14 cellular contexts compared by ENCODE assay signal in the genomic region with DNA sequence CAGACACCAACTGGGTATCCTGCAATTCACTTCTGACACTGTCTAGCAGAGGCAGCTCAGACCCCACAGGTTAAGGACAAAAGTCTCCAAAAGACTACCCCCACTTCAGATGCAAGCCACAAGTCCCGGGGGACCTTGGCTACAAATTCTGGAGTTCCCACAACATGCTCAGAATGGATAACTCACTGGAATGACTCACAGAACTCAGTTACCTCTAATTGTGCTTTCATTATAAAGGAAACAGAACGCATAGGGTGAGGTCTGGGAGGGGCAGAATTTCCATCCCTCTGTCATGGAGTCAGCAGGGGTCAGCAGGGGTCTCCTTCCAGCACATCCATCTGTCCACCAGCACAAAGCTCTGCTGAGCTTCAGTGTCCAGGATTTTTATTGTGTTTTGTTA.
DNase-seq lines count a peak whose midpoint lies in the region; ATAC-seq, FAIRE-seq and TF ChIP-seq lines count a peak whose summit lies in the region.
"Had no signal": no experiment of that assay in that cellular context is flagged by ENCODE, and none has a peak within 500 bp of the region (broad histone marks: within the 10 kb centered on the region; RNA-seq: fewer than 3 reads in every experiment).

No MANE protein-coding gene starts in this region.

- no peak overlapping the region for H3K4me3 ChIP-seq in bronchial epithelial cell (ENCODE audit: low read depth, low read length)
- no peak overlapping the region for H3K4me3 ChIP-seq in naive thymus-derived CD4-positive, alpha-beta T cell (ENCODE audit: low read length)

- no peaks in the 10 kb centered on the region for H3K9me3 ChIP-seq in naive thymus-derived CD4-positive, alpha-beta T cell (ENCODE audit: control insufficient read depth in 2 of 3, low read length in 3 of 3)

- no peak for TF ChIP-seq CTCF in bronchial epithelial cell (IDR thresholded peaks at IDR 0.05; ENCODE audit: insufficient read depth, low read length, severe bottlenecking)

- peak; percentile 24 for DNase-seq in activated effector memory CD4-positive, alpha-beta T cell treated with anti-CD3 and anti-CD28 coated beads, Interleukin-2, amount 50 U/mL, for 16 hours
- no peak for DNase-seq in activated effector memory CD4-positive, alpha-beta T cell treated with Interleukin-2 at 50 U/mL for 16 hours
- DNase-seq in bronchial epithelial cell (ENCODE audit: low read depth) = peak; percentile 71
- DNase-seq in iPS-NIHi7 (ENCODE audit: extremely low spot score) = peak; percentile 63
- no peak for DNase-seq in naive thymus-derived CD4-positive, alpha-beta T cell
- DNase-seq in T1000 (lab: John Stamatoyannopoulos, UW) = no peak
- DNase-seq: 8988T; activated CD4-positive, alpha-beta T cell treated with anti-CD3 and anti-CD28 coated beads, Interleukin-2, amount 50 U/mL, for 48 hours; stimulated activated CD4-positive, alpha-beta T cell treated with anti-CD3 and anti-CD28 coated beads, Interleukin-2, amount 100 ng/mL, for 48 hours had no signal

- H3K4me1 Mint-ChIP-seq in naive thymus-derived CD4-positive, alpha-beta T cell = no peaks in the 10 kb centered on the region
- H3K4me1 Mint-ChIP-seq: activated naive CD4-positive, alpha-beta T cell treated with anti-CD3 and anti-CD28 coated beads, Interleukin-2, amount 50 U/mL, for 24 hours; IgD-negative memory B cell had no signal

- H3K4me3 Mint-ChIP-seq in naive thymus-derived CD4-positive, alpha-beta T cell = no peak overlapping the region
- H3K4me3 Mint-ChIP-seq: activated naive CD4-positive, alpha-beta T cell treated with anti-CD3 and anti-CD28 coated beads, Interleukin-2, amount 50 U/mL, for 24 hours; IgD-negative memory B cell; stimulated activated naive CD8-positive, alpha-beta T cell treated with anti-CD3 and anti-CD28 coated beads, Interleukin-15, Interleukin-2, amounts not matched to agents 100 ng/mL and 50 ng/mL, for 24 hours had no signal

- H3K27ac ChIP-seq in naive thymus-derived CD4-positive, alpha-beta T cell (ENCODE audit: low read depth, low read length) = no peak overlapping the region

- CTCF ChIA-PET in naive thymus-derived CD4-positive, alpha-beta T cell (lab: Charles Lee) = no interaction called here

- ATAC-seq in GM21381 (IDR thresholded peaks at IDR 0.05; ENCODE audit: unreplicated experiment) (no peak), HG02870 (IDR thresholded peaks at IDR 0.05; ENCODE audit: unreplicated experiment) (no peak)
- no peak for ATAC-seq in naive thymus-derived CD4-positive, alpha-beta T cell

- intact Hi-C loops in naive thymus-derived CD4-positive, alpha-beta T cell (cut with micrococcal nuclease) = no loop called here

- H3K9me3 Mint-ChIP-seq in naive thymus-derived CD4-positive, alpha-beta T cell = peaks cover 0 to 7% (median 0%) of the 10 kb centered on the region in 11 donors
- H3K9me3 Mint-ChIP-seq: activated naive CD4-positive, alpha-beta T cell treated with anti-CD3 and anti-CD28 coated beads, Interleukin-2, amount 50 U/mL, for 24 hours; stimulated activated naive CD8-positive, alpha-beta T cell treated with anti-CD3 and anti-CD28 coated beads, Interleukin-15, Interleukin-2, amounts not matched to agents 100 ng/mL and 50 ng/mL, for 24 hours had no signal

- H3K27me3 ChIP-seq in bronchial epithelial cell (ENCODE audit: control insufficient read depth, insufficient read depth, low read length) = no peaks in the 10 kb centered on the region
- no peaks in the 10 kb centered on the region for H3K27me3 ChIP-seq in naive thymus-derived CD4-positive, alpha-beta T cell (ENCODE audit: control insufficient read depth in 2 of 2, insufficient read depth in 2 of 2, low read length in 2 of 2)

- FAIRE-seq in bronchial epithelial cell (lab: Jason Lieb, UNC) = no peak

- H3K27me3 Mint-ChIP-seq in naive thymus-derived CD4-positive, alpha-beta T cell = peaks cover 4 to 59% (median 19%) of the 10 kb centered on the region in 5 donors
- H3K27me3 Mint-ChIP-seq: IgD-negative memory B cell had no signal

- no peaks in the 10 kb centered on the region for H3K36me3 ChIP-seq in bronchial epithelial cell (ENCODE audit: control insufficient read depth, insufficient read depth, low read length)
- no peaks in the 10 kb centered on the region for H3K36me3 ChIP-seq in naive thymus-derived CD4-positive, alpha-beta T cell (ENCODE audit: control insufficient read depth in 2 of 3, insufficient read depth in 3 of 3, low read length in 3 of 3)

- no peaks in the 10 kb centered on the region for H3K4me1 ChIP-seq in naive thymus-derived CD4-positive, alpha-beta T cell (ENCODE audit: control insufficient read depth in 2 of 2, insufficient read depth in 2 of 2, low read length in 2 of 2)

- H3K36me3 Mint-ChIP-seq in naive thymus-derived CD4-positive, alpha-beta T cell = peaks cover 0 to 5% (median 0%) of the 10 kb centered on the region in 5 donors
- H3K36me3 Mint-ChIP-seq: activated naive CD4-positive, alpha-beta T cell treated with anti-CD3 and anti-CD28 coated beads, Interleukin-2, amount 50 U/mL, for 24 hours; IgD-negative memory B cell had no signal

- H3K27ac Mint-ChIP-seq in naive thymus-derived CD4-positive, alpha-beta T cell = no peak overlapping the region
- H3K27ac Mint-ChIP-seq: activated naive CD4-positive, alpha-beta T cell treated with anti-CD3 and anti-CD28 coated beads, Interleukin-2, amount 50 U/mL, for 24 hours; IgD-negative memory B cell; stimulated activated naive CD8-positive, alpha-beta T cell treated with anti-CD3 and anti-CD28 coated beads, Interleukin-15, Interleukin-2, amounts not matched to agents 100 ng/mL and 50 ng/mL, for 24 hours had no signal

- POLR2A ChIA-PET in naive thymus-derived CD4-positive, alpha-beta T cell (lab: Charles Lee) = no interaction called here

Comparison
In these comparisons a context has a peak if more than half of its experiments do, and no peak if none do; other contexts are left out.
1. DNase-seq: peak in activated effector memory CD4-positive, alpha-beta T cell treated with anti-CD3 and anti-CD28 coated beads, Interleukin-2, amount 50 U/mL, for 16 hours (single experiment), bronchial epithelial cell (single experiment) and iPS-NIHi7 (single experiment); none in activated effector memory CD4-positive, alpha-beta T cell treated with Interleukin-2 at 50 U/mL for 16 hours (single experiment), naive thymus-derived CD4-positive, alpha-beta T cell (0 of 9) and T1000 (single experiment).